ENCODE assay signal across 1 cellular context in genomic region chr14:91170504-91171121, GRCh38.
TF ChIP-seq lines count a peak whose summit lies in the region.

No MANE protein-coding gene starts in this region.

TF ChIP-seq in HepG2, 621 proteins besides CTCF, POLR2A, EP300 and RAD21:
- TF ChIP-seq ZNF512 (CRISPR knock-in tag; IDR thresholded peaks at IDR 0.05) (no peak), KLF11 (CRISPR knock-in tag; IDR thresholded peaks at IDR 0.05) (no peak), ZNF235 (CRISPR knock-in tag; IDR thresholded peaks at IDR 0.05; ENCODE audit: borderline replicate concordance) (no peak), ZNF34 (CRISPR knock-in tag; IDR thresholded peaks at IDR 0.05; ENCODE audit: borderline replicate concordance) (no peak), NONO (IDR thresholded peaks at IDR 0.05) (no peak), NONO (CRISPR knock-in tag; conservative IDR thresholded peaks at IDR 0.05) (no peak), SPEN (CRISPR knock-in tag; IDR thresholded peaks at IDR 0.05; ENCODE audit: low read depth) (no peak), ZSCAN21 (CRISPR knock-in tag; IDR thresholded peaks at IDR 0.05; ENCODE audit: borderline replicate concordance) (no peak)
